Comparison of ENCODE assay signal across 1 cellular context in the genomic region with DNA sequence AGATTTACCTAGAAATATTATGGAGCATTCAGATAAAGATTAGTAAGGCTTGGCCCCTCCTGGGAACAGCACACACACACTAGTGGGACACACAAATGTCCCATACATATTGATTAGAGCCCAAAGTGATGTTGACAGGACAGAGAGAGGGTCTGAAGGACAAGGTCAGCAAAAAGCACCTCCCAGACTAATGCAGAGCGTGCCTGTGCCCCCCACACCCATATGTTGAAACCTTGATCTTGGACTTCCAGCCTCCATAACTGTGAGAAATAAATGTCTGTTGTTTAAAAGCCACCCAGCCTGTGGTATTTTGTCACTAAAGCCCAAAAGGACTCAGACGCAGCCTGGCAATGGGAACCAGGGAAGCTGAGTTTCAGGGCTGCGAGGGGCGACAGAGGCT.
TF ChIP-seq lines count a peak whose summit lies in the region.

No MANE protein-coding gene starts in this region.

TF ChIP-seq in HepG2, 621 proteins besides CTCF, POLR2A, EP300 and RAD21 (continued from another document and continues in another):
- TF ChIP-seq, protein P1, sequence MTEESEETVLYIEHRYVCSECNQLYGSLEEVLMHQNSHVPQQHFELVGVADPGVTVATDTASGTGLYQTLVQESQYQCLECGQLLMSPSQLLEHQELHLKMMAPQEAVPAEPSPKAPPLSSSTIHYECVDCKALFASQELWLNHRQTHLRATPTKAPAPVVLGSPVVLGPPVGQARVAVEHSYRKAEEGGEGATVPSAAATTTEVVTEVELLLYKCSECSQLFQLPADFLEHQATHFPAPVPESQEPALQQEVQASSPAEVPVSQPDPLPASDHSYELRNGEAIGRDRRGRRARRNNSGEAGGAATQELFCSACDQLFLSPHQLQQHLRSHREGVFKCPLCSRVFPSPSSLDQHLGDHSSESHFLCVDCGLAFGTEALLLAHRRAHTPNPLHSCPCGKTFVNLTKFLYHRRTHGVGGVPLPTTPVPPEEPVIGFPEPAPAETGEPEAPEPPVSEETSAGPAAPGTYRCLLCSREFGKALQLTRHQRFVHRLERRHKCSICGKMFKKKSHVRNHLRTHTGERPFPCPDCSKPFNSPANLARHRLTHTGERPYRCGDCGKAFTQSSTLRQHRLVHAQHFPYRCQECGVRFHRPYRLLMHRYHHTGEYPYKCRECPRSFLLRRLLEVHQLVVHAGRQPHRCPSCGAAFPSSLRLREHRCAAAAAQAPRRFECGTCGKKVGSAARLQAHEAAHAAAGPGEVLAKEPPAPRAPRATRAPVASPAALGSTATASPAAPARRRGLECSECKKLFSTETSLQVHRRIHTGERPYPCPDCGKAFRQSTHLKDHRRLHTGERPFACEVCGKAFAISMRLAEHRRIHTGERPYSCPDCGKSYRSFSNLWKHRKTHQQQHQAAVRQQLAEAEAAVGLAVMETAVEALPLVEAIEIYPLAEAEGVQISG (CRISPR knock-in tag; IDR thresholded peaks at IDR 0.05), result no peak
- no peak for TF ChIP-seq SMAD9 (CRISPR knock-in tag; IDR thresholded peaks at IDR 0.05)
- TF ChIP-seq ZBTB7B (CRISPR knock-in tag; IDR thresholded peaks at IDR 0.05), result no peak
- TF ChIP-seq, protein P2, sequence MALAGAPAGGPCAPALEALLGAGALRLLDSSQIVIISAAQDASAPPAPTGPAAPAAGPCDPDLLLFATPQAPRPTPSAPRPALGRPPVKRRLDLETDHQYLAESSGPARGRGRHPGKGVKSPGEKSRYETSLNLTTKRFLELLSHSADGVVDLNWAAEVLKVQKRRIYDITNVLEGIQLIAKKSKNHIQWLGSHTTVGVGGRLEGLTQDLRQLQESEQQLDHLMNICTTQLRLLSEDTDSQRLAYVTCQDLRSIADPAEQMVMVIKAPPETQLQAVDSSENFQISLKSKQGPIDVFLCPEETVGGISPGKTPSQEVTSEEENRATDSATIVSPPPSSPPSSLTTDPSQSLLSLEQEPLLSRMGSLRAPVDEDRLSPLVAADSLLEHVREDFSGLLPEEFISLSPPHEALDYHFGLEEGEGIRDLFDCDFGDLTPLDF (CRISPR knock-in tag; IDR thresholded peaks at IDR 0.05), result no peak
- peak; percentile 17; the same call in 1 of the 2 replicates for TF ChIP-seq ZNF556 (CRISPR knock-in tag; IDR thresholded peaks at IDR 0.05; ENCODE audit: borderline replicate concordance)
- TF ChIP-seq, protein P3, sequence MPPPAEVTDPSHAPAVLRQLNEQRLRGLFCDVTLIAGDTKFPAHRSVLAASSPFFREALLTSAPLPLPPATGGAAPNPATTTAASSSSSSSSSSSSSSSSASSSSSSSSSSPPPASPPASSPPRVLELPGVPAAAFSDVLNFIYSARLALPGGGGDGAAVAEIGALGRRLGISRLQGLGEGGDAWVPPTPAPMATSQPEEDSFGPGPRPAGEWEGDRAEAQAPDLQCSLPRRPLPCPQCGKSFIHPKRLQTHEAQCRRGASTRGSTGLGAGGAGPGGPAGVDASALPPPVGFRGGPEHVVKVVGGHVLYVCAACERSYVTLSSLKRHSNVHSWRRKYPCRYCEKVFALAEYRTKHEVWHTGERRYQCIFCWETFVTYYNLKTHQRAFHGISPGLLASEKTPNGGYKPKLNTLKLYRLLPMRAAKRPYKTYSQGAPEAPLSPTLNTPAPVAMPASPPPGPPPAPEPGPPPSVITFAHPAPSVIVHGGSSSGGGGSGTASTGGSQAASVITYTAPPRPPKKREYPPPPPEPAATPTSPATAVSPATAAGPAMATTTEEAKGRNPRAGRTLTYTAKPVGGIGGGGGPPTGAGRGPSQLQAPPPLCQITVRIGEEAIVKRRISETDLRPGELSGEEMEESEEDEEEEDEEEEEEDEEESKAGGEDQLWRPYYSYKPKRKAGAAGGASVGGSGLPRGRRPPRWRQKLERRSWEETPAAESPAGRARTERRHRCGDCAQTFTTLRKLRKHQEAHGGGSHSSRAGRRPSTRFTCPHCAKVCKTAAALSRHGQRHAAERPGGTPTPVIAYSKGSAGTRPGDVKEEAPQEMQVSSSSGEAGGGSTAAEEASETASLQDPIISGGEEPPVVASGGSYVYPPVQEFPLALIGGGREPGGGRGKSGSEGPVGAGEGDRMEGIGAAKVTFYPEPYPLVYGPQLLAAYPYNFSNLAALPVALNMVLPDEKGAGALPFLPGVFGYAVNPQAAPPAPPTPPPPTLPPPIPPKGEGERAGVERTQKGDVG (CRISPR knock-in tag; IDR thresholded peaks at IDR 0.05; ENCODE audit: borderline replicate concordance), result no peak
- no peak for TF ChIP-seq ZEB1 (IDR thresholded peaks at IDR 0.05; ENCODE audit: insufficient replicate concordance, low read depth)
- TF ChIP-seq KDM4B (CRISPR knock-in tag; IDR thresholded peaks at IDR 0.05), result no peak
- TF ChIP-seq MED8 (CRISPR knock-in tag; IDR thresholded peaks at IDR 0.05; ENCODE audit: insufficient replicate concordance), result no peak
- TF ChIP-seq NCOA1 (CRISPR knock-in tag; IDR thresholded peaks at IDR 0.05), result no peak
- TF ChIP-seq, protein P4, sequence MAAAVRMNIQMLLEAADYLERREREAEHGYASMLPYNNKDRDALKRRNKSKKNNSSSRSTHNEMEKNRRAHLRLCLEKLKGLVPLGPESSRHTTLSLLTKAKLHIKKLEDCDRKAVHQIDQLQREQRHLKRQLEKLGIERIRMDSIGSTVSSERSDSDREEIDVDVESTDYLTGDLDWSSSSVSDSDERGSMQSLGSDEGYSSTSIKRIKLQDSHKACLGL (CRISPR knock-in tag; IDR thresholded peaks at IDR 0.05), result no peak
- TF ChIP-seq KLF11 (CRISPR knock-in tag; IDR thresholded peaks at IDR 0.05), result no peak
- TF ChIP-seq SAFB2 (CRISPR knock-in tag; IDR thresholded peaks at IDR 0.05; ENCODE audit: borderline replicate concordance, low read depth), result no peak
- peak; percentile 33; the same call in 1 of the 2 replicates for TF ChIP-seq MED1 (CRISPR knock-in tag; IDR thresholded peaks at IDR 0.05)
- no peak for TF ChIP-seq TSC22D2 (CRISPR knock-in tag; IDR thresholded peaks at IDR 0.05; ENCODE audit: borderline replicate concordance)
- TF ChIP-seq ZNF713 (CRISPR knock-in tag; IDR thresholded peaks at IDR 0.05), result no peak
- TF ChIP-seq, protein P5, sequence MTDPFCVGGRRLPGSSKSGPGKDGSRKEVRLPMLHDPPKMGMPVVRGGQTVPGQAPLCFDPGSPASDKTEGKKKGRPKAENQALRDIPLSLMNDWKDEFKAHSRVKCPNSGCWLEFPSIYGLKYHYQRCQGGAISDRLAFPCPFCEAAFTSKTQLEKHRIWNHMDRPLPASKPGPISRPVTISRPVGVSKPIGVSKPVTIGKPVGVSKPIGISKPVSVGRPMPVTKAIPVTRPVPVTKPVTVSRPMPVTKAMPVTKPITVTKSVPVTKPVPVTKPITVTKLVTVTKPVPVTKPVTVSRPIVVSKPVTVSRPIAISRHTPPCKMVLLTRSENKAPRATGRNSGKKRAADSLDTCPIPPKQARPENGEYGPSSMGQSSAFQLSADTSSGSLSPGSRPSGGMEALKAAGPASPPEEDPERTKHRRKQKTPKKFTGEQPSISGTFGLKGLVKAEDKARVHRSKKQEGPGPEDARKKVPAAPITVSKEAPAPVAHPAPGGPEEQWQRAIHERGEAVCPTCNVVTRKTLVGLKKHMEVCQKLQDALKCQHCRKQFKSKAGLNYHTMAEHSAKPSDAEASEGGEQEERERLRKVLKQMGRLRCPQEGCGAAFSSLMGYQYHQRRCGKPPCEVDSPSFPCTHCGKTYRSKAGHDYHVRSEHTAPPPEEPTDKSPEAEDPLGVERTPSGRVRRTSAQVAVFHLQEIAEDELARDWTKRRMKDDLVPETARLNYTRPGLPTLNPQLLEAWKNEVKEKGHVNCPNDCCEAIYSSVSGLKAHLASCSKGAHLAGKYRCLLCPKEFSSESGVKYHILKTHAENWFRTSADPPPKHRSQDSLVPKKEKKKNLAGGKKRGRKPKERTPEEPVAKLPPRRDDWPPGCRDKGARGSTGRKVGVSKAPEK (CRISPR knock-in tag; IDR thresholded peaks at IDR 0.05; ENCODE audit: borderline replicate concordance), result no peak
- no peak for TF ChIP-seq SMARCE1 (IDR thresholded peaks at IDR 0.05; ENCODE audit: borderline replicate concordance)
- TF ChIP-seq ZNF136 (CRISPR knock-in tag; IDR thresholded peaks at IDR 0.05; ENCODE audit: low read depth), result no peak
- TF ChIP-seq FOXJ3 (CRISPR knock-in tag; IDR thresholded peaks at IDR 0.05; ENCODE audit: borderline replicate concordance), result 0 out of 2 replicates have a peak, but pooled peaks have one; percentile 24
- TF ChIP-seq ZKSCAN1 (IDR thresholded peaks at IDR 0.05; ENCODE audit: low read length), result no peak
- TF ChIP-seq, protein P6, sequence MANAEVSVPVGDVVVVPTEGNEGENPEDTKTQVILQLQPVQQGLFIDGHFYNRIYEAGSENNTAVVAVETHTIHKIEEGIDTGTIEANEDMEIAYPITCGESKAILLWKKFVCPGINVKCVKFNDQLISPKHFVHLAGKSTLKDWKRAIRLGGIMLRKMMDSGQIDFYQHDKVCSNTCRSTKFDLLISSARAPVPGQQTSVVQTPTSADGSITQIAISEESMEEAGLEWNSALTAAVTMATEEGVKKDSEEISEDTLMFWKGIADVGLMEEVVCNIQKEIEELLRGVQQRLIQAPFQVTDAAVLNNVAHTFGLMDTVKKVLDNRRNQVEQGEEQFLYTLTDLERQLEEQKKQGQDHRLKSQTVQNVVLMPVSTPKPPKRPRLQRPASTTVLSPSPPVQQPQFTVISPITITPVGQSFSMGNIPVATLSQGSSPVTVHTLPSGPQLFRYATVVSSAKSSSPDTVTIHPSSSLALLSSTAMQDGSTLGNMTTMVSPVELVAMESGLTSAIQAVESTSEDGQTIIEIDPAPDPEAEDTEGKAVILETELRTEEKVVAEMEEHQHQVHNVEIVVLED (CRISPR knock-in tag; IDR thresholded peaks at IDR 0.05; ENCODE audit: borderline replicate concordance), result peak; percentile 16; the same call in 1 of the 2 replicates
- no peak for TF ChIP-seq ZNF205 (CRISPR knock-in tag; IDR thresholded peaks at IDR 0.05)
- no peak for TF ChIP-seq ZNF891 (CRISPR knock-in tag; IDR thresholded peaks at IDR 0.05)
- no peak for TF ChIP-seq ZNF296 (CRISPR knock-in tag; conservative IDR thresholded peaks at IDR 0.05)
- TF ChIP-seq, protein P7, sequence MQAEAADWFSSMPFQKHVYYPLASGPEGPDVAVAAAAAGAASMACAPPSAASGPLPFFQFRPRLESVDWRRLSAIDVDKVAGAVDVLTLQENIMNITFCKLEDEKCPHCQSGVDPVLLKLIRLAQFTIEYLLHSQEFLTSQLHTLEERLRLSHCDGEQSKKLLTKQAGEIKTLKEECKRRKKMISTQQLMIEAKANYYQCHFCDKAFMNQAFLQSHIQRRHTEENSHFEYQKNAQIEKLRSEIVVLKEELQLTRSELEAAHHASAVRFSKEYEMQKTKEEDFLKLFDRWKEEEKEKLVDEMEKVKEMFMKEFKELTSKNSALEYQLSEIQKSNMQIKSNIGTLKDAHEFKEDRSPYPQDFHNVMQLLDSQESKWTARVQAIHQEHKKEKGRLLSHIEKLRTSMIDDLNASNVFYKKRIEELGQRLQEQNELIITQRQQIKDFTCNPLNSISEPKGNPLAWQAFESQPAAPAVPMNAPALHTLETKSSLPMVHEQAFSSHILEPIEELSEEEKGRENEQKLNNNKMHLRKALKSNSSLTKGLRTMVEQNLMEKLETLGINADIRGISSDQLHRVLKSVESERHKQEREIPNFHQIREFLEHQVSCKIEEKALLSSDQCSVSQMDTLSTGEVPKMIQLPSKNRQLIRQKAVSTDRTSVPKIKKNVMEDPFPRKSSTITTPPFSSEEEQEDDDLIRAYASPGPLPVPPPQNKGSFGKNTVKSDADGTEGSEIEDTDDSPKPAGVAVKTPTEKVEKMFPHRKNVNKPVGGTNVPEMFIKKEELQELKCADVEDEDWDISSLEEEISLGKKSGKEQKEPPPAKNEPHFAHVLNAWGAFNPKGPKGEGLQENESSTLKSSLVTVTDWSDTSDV (CRISPR knock-in tag; IDR thresholded peaks at IDR 0.05), result no peak
- TF ChIP-seq TBL1XR1 (IDR thresholded peaks at IDR 0.05; ENCODE audit: borderline replicate concordance, low read length, partially characterized antibody), result peak; percentile 90
- TF ChIP-seq JARID2 (CRISPR knock-in tag; IDR thresholded peaks at IDR 0.05; ENCODE audit: insufficient replicate concordance), result no peak
- TF ChIP-seq ZNF235 (CRISPR knock-in tag; IDR thresholded peaks at IDR 0.05; ENCODE audit: borderline replicate concordance), result no peak
- TF ChIP-seq, protein P8, sequence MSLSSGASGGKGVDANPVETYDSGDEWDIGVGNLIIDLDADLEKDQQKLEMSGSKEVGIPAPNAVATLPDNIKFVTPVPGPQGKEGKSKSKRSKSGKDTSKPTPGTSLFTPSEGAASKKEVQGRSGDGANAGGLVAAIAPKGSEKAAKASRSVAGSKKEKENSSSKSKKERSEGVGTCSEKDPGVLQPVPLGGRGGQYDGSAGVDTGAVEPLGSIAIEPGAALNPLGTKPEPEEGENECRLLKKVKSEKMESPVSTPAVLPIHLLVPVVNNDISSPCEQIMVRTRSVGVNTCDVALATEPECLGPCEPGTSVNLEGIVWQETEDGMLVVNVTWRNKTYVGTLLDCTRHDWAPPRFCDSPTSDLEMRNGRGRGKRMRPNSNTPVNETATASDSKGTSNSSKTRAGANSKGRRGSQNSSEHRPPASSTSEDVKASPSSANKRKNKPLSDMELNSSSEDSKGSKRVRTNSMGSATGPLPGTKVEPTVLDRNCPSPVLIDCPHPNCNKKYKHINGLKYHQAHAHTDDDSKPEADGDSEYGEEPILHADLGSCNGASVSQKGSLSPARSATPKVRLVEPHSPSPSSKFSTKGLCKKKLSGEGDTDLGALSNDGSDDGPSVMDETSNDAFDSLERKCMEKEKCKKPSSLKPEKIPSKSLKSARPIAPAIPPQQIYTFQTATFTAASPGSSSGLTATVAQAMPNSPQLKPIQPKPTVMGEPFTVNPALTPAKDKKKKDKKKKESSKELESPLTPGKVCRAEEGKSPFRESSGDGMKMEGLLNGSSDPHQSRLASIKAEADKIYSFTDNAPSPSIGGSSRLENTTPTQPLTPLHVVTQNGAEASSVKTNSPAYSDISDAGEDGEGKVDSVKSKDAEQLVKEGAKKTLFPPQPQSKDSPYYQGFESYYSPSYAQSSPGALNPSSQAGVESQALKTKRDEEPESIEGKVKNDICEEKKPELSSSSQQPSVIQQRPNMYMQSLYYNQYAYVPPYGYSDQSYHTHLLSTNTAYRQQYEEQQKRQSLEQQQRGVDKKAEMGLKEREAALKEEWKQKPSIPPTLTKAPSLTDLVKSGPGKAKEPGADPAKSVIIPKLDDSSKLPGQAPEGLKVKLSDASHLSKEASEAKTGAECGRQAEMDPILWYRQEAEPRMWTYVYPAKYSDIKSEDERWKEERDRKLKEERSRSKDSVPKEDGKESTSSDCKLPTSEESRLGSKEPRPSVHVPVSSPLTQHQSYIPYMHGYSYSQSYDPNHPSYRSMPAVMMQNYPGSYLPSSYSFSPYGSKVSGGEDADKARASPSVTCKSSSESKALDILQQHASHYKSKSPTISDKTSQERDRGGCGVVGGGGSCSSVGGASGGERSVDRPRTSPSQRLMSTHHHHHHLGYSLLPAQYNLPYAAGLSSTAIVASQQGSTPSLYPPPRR (CRISPR knock-in tag; IDR thresholded peaks at IDR 0.05; ENCODE audit: borderline replicate concordance), result peak; percentile 31; the same call in 1 of the 2 replicates
- no peak for TF ChIP-seq HDAC2 (CRISPR knock-in tag; IDR thresholded peaks at IDR 0.05)
- TF ChIP-seq NPAS2 (CRISPR knock-in tag; IDR thresholded peaks at IDR 0.05; ENCODE audit: borderline replicate concordance), result no peak
- TF ChIP-seq ZNF367 (CRISPR knock-in tag; IDR thresholded peaks at IDR 0.05; ENCODE audit: borderline replicate concordance), result no peak
- TF ChIP-seq MAFK (conservative IDR thresholded peaks at IDR 0.05 in 1 of 2, IDR thresholded peaks at IDR 0.05 in 1 of 2; ENCODE audit: low read length in 2 of 2), result peak; percentile 61 to 72
- no peak for TF ChIP-seq KMT2A (CRISPR knock-in tag; IDR thresholded peaks at IDR 0.05)
- TF ChIP-seq HDAC1 (CRISPR knock-in tag; IDR thresholded peaks at IDR 0.05), result peak; percentile 38; the same call in 1 of the 2 replicates
- TF ChIP-seq NR2F2 (IDR thresholded peaks at IDR 0.05; ENCODE audit: borderline replicate concordance, low read depth), result no peak
- TF ChIP-seq MEF2D (CRISPR knock-in tag; IDR thresholded peaks at IDR 0.05), result no peak
- TF ChIP-seq ZFP1 (CRISPR knock-in tag; IDR thresholded peaks at IDR 0.05), result no peak
- no peak for TF ChIP-seq ZNF776 (CRISPR knock-in tag; IDR thresholded peaks at IDR 0.05)
- TF ChIP-seq ZBTB42 (CRISPR knock-in tag; IDR thresholded peaks at IDR 0.05), result no peak
- TF ChIP-seq ZSCAN25 (CRISPR knock-in tag; IDR thresholded peaks at IDR 0.05), result no peak
